ENCODE assay signal across 29 cellular contexts in genomic region chr14:79373451-79373850, GRCh38.
"Had no signal": no experiment of that assay in that cellular context is flagged by ENCODE, and none has a peak within 500 bp of the region (broad histone marks: within the 10 kb centered on the region; RNA-seq: fewer than 3 reads in every experiment).

No MANE protein-coding gene starts in this region.

- H3K27ac ChIP-seq: adrenal gland, body of pancreas, epithelial cell of prostate, esophagus squamous epithelium, gastroesophageal sphincter had no signal

- H3K4me3 ChIP-seq: adrenal gland, body of pancreas, esophagus squamous epithelium, gastroesophageal sphincter had no signal

- DNase-seq: activated CD4-positive, alpha-beta memory T cell treated with anti-CD3 and anti-CD28 coated beads for 36 hours; activated CD4-positive, alpha-beta T cell treated with anti-CD3 and anti-CD28 coated beads for 36 hours; activated CD4-positive, alpha-beta T cell treated with anti-CD3 and anti-CD28 coated beads, Interleukin-2, amount 10 ng/mL, durations not matched to agents 24 days and 14 days; activated CD4-positive, CD25-positive, alpha-beta regulatory T cell; activated CD4-positive, CD25-positive, alpha-beta regulatory T cell treated with anti-CD3 and anti-CD28 coated beads, Interleukin-2, amount 50 U/mL, for 72 hours; activated CD8-positive, alpha-beta memory T cell treated with anti-CD3 and anti-CD28 coated beads, Interleukin-2, amount 50 U/mL, for 48 hours; activated CD8-positive, alpha-beta T cell treated with anti-CD3 and anti-CD28 coated beads, Interleukin-2, amount 10 ng/mL, durations not matched to agents 7 days and 5 days; activated naive CD4-positive, alpha-beta T cell treated with anti-CD3 and anti-CD28 coated beads for 36 hours; activated naive CD8-positive, alpha-beta T cell treated with anti-CD3 and anti-CD28 coated beads for 36 hours; activated naive CD8-positive, alpha-beta T cell treated with anti-CD3 and anti-CD28 coated beads, Interleukin-2, amount 50 U/mL, for 24 hours; activated T-cell treated with anti-CD3 and anti-CD28 coated beads for 4 hours; activated T-cell treated with anti-CD3 and anti-CD28 coated beads, Interleukin-2, amount 50 U/mL, for 24 hours; activated T-cell treated with anti-CD3 and anti-CD28 coated beads, Interleukin-2, amount 50 U/mL, for 72 hours; adrenal gland; amygdala; aorta; body of pancreas; caudate nucleus; cortex of kidney; dermis blood vessel endothelial cell; effector CD4-positive, alpha-beta T cell; effector memory CD8-positive, alpha-beta T cell; esophagus squamous epithelium; foreskin melanocyte; hippocampal formation; T-helper 2 cell had no signal

- H3K36me3 ChIP-seq: adrenal gland, esophagus squamous epithelium, gastroesophageal sphincter had no signal

- H3K9me3 ChIP-seq: adrenal gland, body of pancreas, esophagus squamous epithelium, gastroesophageal sphincter had no signal

- FAIRE-seq: colon had no signal

- H3K4me1 ChIP-seq: adrenal gland, body of pancreas, esophagus squamous epithelium had no signal

- H3K27me3 ChIP-seq: adrenal gland, body of pancreas, esophagus squamous epithelium, gastroesophageal sphincter had no signal

- ATAC-seq: activated CD4-positive, alpha-beta T cell treated with anti-CD3 and anti-CD28 coated beads for 36 hours; activated CD8-positive, alpha-beta T cell treated with anti-CD3 and anti-CD28 coated beads, Interleukin-2, amount 10 ng/mL, durations not matched to agents 7 days and 5 days; activated naive CD8-positive, alpha-beta T cell treated with anti-CD3 and anti-CD28 coated beads, Interleukin-2, amount 50 U/mL, for 24 hours; activated T-cell treated with anti-CD3 and anti-CD28 coated beads, Interleukin-2, amount 50 U/mL, for 72 hours; body of pancreas; effector memory CD8-positive, alpha-beta T cell; gastroesophageal sphincter had no signal
